ENCODE assay signal across 8 cellular contexts in genomic region chr21:33643658-33644311, GRCh38. TPM values are rescaled to one million over a fixed set of nuclear protein-coding genes. Genes with fewer than 3 reads are reported as not detected.
A peak's percentile ranks its signal among the peaks of the same experiment; 100 is the strongest.
DNase-seq lines count a peak whose midpoint lies in the region; ATAC-seq, FAIRE-seq and TF ChIP-seq lines count a peak whose summit lies in the region.

No MANE protein-coding gene starts in this region.

- in situ Hi-C loops in gastrocnemius medialis (cut with MboI; ENCODE audit: low sequenced_read_pairs in 4 of 4): loop anchor here in 1 of 4 donors (10.0 kb wide), 1 partner anchor 251 kb away; no protein-coding TSS in a partner anchor

- no peaks in the 10 kb centered on the region for H3K9me3 Mint-ChIP-seq in activated naive CD4-positive, alpha-beta T cell treated with anti-CD3 and anti-CD28 coated beads, Interleukin-2, amount 50 U/mL, for 24 hours

- intact Hi-C loops in gastrocnemius medialis (cut with DNase I; ENCODE audit: low total_unique reads): loop anchor here (2.0 to 10.0 kb wide), 6 partner anchors 111 to 971 kb away; partner anchors contain the start of genes ATP5PO, PAXBP1, RCAN1 and SYNJ1

- H3K27me3 ChIP-seq in gastrocnemius medialis: no peaks in the 10 kb centered on the region

- no peaks in the 10 kb centered on the region for H3K9me3 ChIP-seq in gastrocnemius medialis

- ATAC-seq in gastrocnemius medialis (no peak), HG02642 (IDR thresholded peaks at IDR 0.05; ENCODE audit: poor library complexity, unreplicated experiment) (no peak)

- H3K4me3 Mint-ChIP-seq in activated naive CD4-positive, alpha-beta T cell treated with anti-CD3 and anti-CD28 coated beads, Interleukin-2, amount 50 U/mL, for 24 hours: peak overlapping the region; percentile 91

- H3K4me1 ChIP-seq in gastrocnemius medialis: peaks cover 26 to 31% of the 10 kb centered on the region in 2 donors

- peaks cover 21% of the 10 kb centered on the region for H3K4me1 Mint-ChIP-seq in activated naive CD4-positive, alpha-beta T cell treated with anti-CD3 and anti-CD28 coated beads, Interleukin-2, amount 50 U/mL, for 24 hours

- no peak overlapping the region for H3K27ac Mint-ChIP-seq in activated naive CD4-positive, alpha-beta T cell treated with anti-CD3 and anti-CD28 coated beads, Interleukin-2, amount 50 U/mL, for 24 hours

- H3K27ac ChIP-seq in VCaP (peak overlapping the region; percentile 94), gastrocnemius medialis (peak overlapping the region; percentile 74 to 87 (median 84))

- no peak for FAIRE-seq in GM12891 (lab: Jason Lieb, UNC)

- DNase-seq in activated naive CD4-positive, alpha-beta T cell treated with Interleukin-2 at 50 U/mL for 16 hours: no peak
- peak; percentile 38 for DNase-seq in foreskin melanocyte
- DNase-seq in gastrocnemius medialis: no peak
- DNase-seq in GM12891 (ENCODE audit: insufficient read length, low spot score): no peak
- DNase-seq in NCI-H1436 (lab: John Stamatoyannopoulos, UW): no peak

- TF ChIP-seq CTCF in VCaP (conservative IDR thresholded peaks at IDR 0.05): no peak
- no peak for TF ChIP-seq CTCF in gastrocnemius medialis (IDR thresholded peaks at IDR 0.05 in 4 of 5, conservative IDR thresholded peaks at IDR 0.05 in 1 of 5)

- no peak for TF ChIP-seq POLR2A in gastrocnemius medialis (IDR thresholded peaks at IDR 0.05)
- no peak for TF ChIP-seq POLR2A in GM12891 (IDR thresholded peaks at IDR 0.05; ENCODE audit: low read depth, low read length)

- peak overlapping the region; percentile 64 to 84 (median 77) for H3K4me3 ChIP-seq in gastrocnemius medialis

- H3K36me3 Mint-ChIP-seq in activated naive CD4-positive, alpha-beta T cell treated with anti-CD3 and anti-CD28 coated beads, Interleukin-2, amount 50 U/mL, for 24 hours: no peaks in the 10 kb centered on the region

- no peaks in the 10 kb centered on the region for H3K36me3 ChIP-seq in gastrocnemius medialis

- peaks cover 14% of the 10 kb centered on the region for H3K27me3 Mint-ChIP-seq in activated naive CD4-positive, alpha-beta T cell treated with anti-CD3 and anti-CD28 coated beads, Interleukin-2, amount 50 U/mL, for 24 hours

TF ChIP-seq in GM12891, 5 proteins besides CTCF, POLR2A, EP300 and RAD21:
- TF ChIP-seq PAX5 (IDR thresholded peaks at IDR 0.05; ENCODE audit: insufficient read depth, low read length, severe bottlenecking) (no peak), SPI1 (IDR thresholded peaks at IDR 0.05; ENCODE audit: low read depth, low read length) (no peak), POU2F2 (IDR thresholded peaks at IDR 0.05; ENCODE audit: low read depth, low read length) (no peak), POLR2AphosphoS5 (IDR thresholded peaks at IDR 0.05; ENCODE audit: low read depth, low read length) (no peak)

RNA-seq across cellular contexts. Expression of gene ITSN1, which starts 1.5 kb away (rescaled TPM):
- 10 to 100 TPM; 14.5 to 33.1 (median 26.9) TPM for total RNA-seq in gastrocnemius medialis
- polyA plus RNA-seq in GM12891 (2012; ENCODE audit: low read depth, missing spikeins): 0.59 TPM

RNA-seq across cellular contexts. Expression of gene CRYZL1, which starts 2.2 kb away (rescaled TPM):
- total RNA-seq in gastrocnemius medialis: 10 to 100 TPM; 14.8 to 29.4 (median 24.4) TPM
- polyA plus RNA-seq in GM12891 (2012; ENCODE audit: low read depth, missing spikeins): 18.5 TPM

RNA-seq across cellular contexts. Expression of gene DONSON, which starts 55.3 kb away (rescaled TPM):
- total RNA-seq in gastrocnemius medialis: 1 to 10 TPM; 3.6 to 5.3 (median 4.2) TPM
- polyA plus RNA-seq in GM12891 (2012; ENCODE audit: low read depth, missing spikeins): 16.9 TPM
